In genomic region chr11:61218306-61218705, GRCh38 we compare ENCODE assay signal across 11 cellular contexts. TPM values are rescaled to one million over a fixed set of nuclear protein-coding genes. Genes with fewer than 3 reads are reported as not detected.
"Had no signal": no experiment of that assay in that cellular context is flagged by ENCODE, and none has a peak within 500 bp of the region (broad histone marks: within the 10 kb centered on the region; RNA-seq: fewer than 3 reads in every experiment).

No MANE protein-coding gene starts in this region.

RNA-seq across cellular contexts. Expression of gene PGA4, which starts 3.8 kb away (rescaled TPM):
- total RNA-seq: OCI-LY7, PC-3, PC-9, Peyer's patch, Right ventricle myocardium inferior, RPMI7951, SJCRH30, SJSA1, SK-MEL-5 had no signal
- polyA plus RNA-seq: SK-N-SH had no signal

RNA-seq across cellular contexts. Expression of gene PGA3, which starts 15.0 kb away (rescaled TPM):
- total RNA-seq: OCI-LY7, PC-3, PC-9, Peyer's patch, Right ventricle myocardium superior, RPMI7951, SJCRH30, SJSA1, SK-MEL-5 had no signal
- polyA plus RNA-seq: SK-N-SH had no signal

RNA-seq across cellular contexts. Expression of gene PGA5, which starts 22.7 kb away (rescaled TPM):
- total RNA-seq: OCI-LY7, PC-3, PC-9, Peyer's patch, Right ventricle myocardium superior, RPMI7951, SJCRH30, SJSA1, SK-MEL-5 had no signal
- polyA plus RNA-seq: SK-N-SH had no signal
